Comparison of ENCODE assay signal across 27 cellular contexts in the genomic region with DNA sequence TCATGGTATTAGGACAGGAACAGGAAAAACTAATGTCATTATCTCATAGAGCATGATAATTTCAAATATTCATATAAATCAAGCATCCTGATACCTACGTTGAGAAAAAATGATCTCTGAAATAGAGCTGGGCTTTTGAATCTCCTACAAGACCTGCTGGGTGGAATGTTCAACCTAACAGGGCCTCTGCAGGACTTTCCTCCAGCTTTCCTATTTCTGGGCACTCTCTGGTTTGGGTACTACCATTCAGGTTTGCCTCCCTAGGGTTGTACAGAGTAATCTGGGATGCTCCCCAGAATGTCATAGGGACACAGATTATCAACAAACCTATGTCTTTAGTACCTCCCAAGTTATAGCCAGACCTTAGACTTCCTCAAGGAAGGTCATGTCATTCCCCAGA.
DNase-seq lines count a peak whose midpoint lies in the region; ATAC-seq, FAIRE-seq and TF ChIP-seq lines count a peak whose summit lies in the region.
"Had no signal": no experiment of that assay in that cellular context is flagged by ENCODE, and none has a peak within 500 bp of the region (broad histone marks: within the 10 kb centered on the region; RNA-seq: fewer than 3 reads in every experiment).

No MANE protein-coding gene starts in this region.

- TF ChIP-seq EP300 in A549 (IDR thresholded peaks at IDR 0.05), result no peak

- H3K36me3 ChIP-seq in Panc1 (ENCODE audit: control insufficient read depth, insufficient read depth, low read length) (peaks cover 9% of the 10 kb centered on the region; the same call in 1 of the 2 replicates), mesodermal cell (ENCODE audit: control insufficient read depth, insufficient read depth, low read length) (peaks cover 80% of the 10 kb centered on the region), right atrium auricular region (peaks cover 79% of the 10 kb centered on the region)

- H3K9me3 ChIP-seq in A549, result no peaks in the 10 kb centered on the region
- H3K9me3 ChIP-seq in Panc1 (ENCODE audit: control insufficient read depth, insufficient read depth, low read depth, low read length), result no peaks in the 10 kb centered on the region
- no peaks in the 10 kb centered on the region for H3K9me3 ChIP-seq in mesodermal cell (ENCODE audit: control insufficient read depth, low read length)
- H3K9me3 ChIP-seq in right atrium auricular region, result no peaks in the 10 kb centered on the region
- H3K9me3 ChIP-seq in right cardiac atrium (ENCODE audit: control insufficient read depth, low read length), result no peaks in the 10 kb centered on the region
- H3K9me3 ChIP-seq: Peyer's patch, prostate gland, spleen had no signal

- WGBS in A549 (ENCODE audit: missing lambda C conversion rate), result 36% methylated on average over 1 of the region's 1 CpG
- 100% methylated on average over 1 of the region's 1 CpG; no CpG with 5 or more reads in 1 of the 2 experiments for WGBS in mesodermal cell (ENCODE audit: insufficient coverage in 2 of 2), 2 experiments
- WGBS in right cardiac atrium, result 93% methylated on average over 1 of the region's 1 CpG

- FAIRE-seq in A549 (lab: Jason Lieb, UNC), result no peak
- FAIRE-seq: GM12878, kidney had no signal

- TF ChIP-seq RAD21 in A549 (conservative IDR thresholded peaks at IDR 0.05 in 1 of 2, IDR thresholded peaks at IDR 0.05 in 1 of 2), result no peak

- TF ChIP-seq CTCF in A549 (IDR thresholded peaks at IDR 0.05) (no peak), Panc1 (IDR thresholded peaks at IDR 0.05) (no peak), right atrium auricular region (IDR thresholded peaks at IDR 0.05) (no peak)

- in situ Hi-C loops in Panc1 (cut with HindIII; ENCODE audit: low pct_unique_long_range_greater_than_20kb, low sequenced_read_pairs), result no loop called here

- CTCF ChIA-PET in A549 (lab: Yijun Ruan, JAX) (no interaction called here), Panc1 (lab: Charles Lee) (no interaction called here)

- peaks cover 19% of the 10 kb centered on the region for H3K4me1 ChIP-seq in A549
- peaks cover 24% of the 10 kb centered on the region for H3K4me1 ChIP-seq in Panc1 (ENCODE audit: control insufficient read depth, insufficient read depth, low read length)
- peaks cover 19% of the 10 kb centered on the region for H3K4me1 ChIP-seq in mesodermal cell (ENCODE audit: control insufficient read depth, insufficient read depth, low read length, poor library complexity, severe bottlenecking)
- peaks cover 0 to 7% of the 10 kb centered on the region in 2 donors for H3K4me1 ChIP-seq in right atrium auricular region
- H3K4me1 ChIP-seq in right cardiac atrium (ENCODE audit: control insufficient read depth, insufficient read depth, low read length), result peaks cover 1% of the 10 kb centered on the region
- H3K4me1 ChIP-seq: Peyer's patch, prostate gland had no signal

- no peaks in the 10 kb centered on the region for H3K27me3 ChIP-seq in Panc1 (ENCODE audit: control insufficient read depth, insufficient read depth, low read length)
- H3K27me3 ChIP-seq in right atrium auricular region, result no peaks in the 10 kb centered on the region
- no peaks in the 10 kb centered on the region for H3K27me3 ChIP-seq in right cardiac atrium (ENCODE audit: control insufficient read depth, insufficient read depth)
- H3K27me3 ChIP-seq: cardiac muscle cell, Peyer's patch, spleen had no signal

- DNase-seq in A549 (ENCODE audit: low read depth in 1 of 2, low spot score in 1 of 2), result no peak
- DNase-seq in Panc1 (ENCODE audit: low read depth, low spot score), result no peak
- DNase-seq in caudate nucleus (lab: John Stamatoyannopoulos, UW), result no peak
- no peak for DNase-seq in right atrium auricular region (ENCODE audit: low spot score)
- no peak for DNase-seq in right cardiac atrium
- no peak for DNase-seq in stimulated activated naive CD8-positive, alpha-beta T cell treated with anti-CD3 and anti-CD28 coated beads, Interleukin-15, Interleukin-2, amounts not matched to agents 100 U/mL and 50 U/mL, for 24 hours
- DNase-seq: activated B cell treated with CpG ODN at 0.5 μM for 24 hours; activated CD4-positive, alpha-beta memory T cell treated with anti-CD3 and anti-CD28 coated beads for 36 hours; activated gamma-delta T cell treated with Interleukin-2 at 50 U/mL for 16 hours; activated T-cell treated with anti-CD3 and anti-CD28 coated beads for 4 hours; DMS79 treated with DMSO at 0.1 percent for 48 hours; effector CD4-positive, alpha-beta T cell; kidney; NCI-H1930; NCI-H345; Peyer's patch; spleen; stimulated activated CD4-positive, alpha-beta T cell treated with anti-CD3 and anti-CD28 coated beads, Interleukin-4, amount 100 ng/mL, for 1 hour; stimulated activated naive CD4-positive, alpha-beta T cell; T-helper 9 cell had no signal

- H3K4me3 ChIP-seq in A549 (no peak overlapping the region), Panc1 (ENCODE audit: low read depth in 2 of 2, low read length in 2 of 2) (no peak overlapping the region), mesodermal cell (ENCODE audit: extremely low read depth, insufficient read depth, low read length, poor library complexity, severe bottlenecking) (no peak overlapping the region), right atrium auricular region (no peak overlapping the region), right cardiac atrium (ENCODE audit: low read length) (no peak overlapping the region)
- H3K4me3 ChIP-seq: cardiac muscle cell, GM12878, lung, Peyer's patch, prostate gland, spleen had no signal

- H3K27ac ChIP-seq in A549 (peak overlapping the region; percentile 43 to 73; a peak in 5 of 6 replicates), Panc1 (ENCODE audit: low read length) (peak overlapping the region; percentile 83), caudate nucleus (ENCODE audit: low read depth, low read length) (peak overlapping the region; percentile 77), mesodermal cell (ENCODE audit: low read depth, low read length, severe bottlenecking) (peak overlapping the region; percentile 85), right atrium auricular region (no peak overlapping the region), right cardiac atrium (ENCODE audit: low read length) (no peak overlapping the region)
- H3K27ac ChIP-seq: cardiac muscle cell, KMS-11, Peyer's patch, prostate gland, spleen had no signal

- ATAC-seq in A549 (peak; percentile 55 to 58; a peak in 4 of 6 replicates), Panc1 (peak; percentile 60), right cardiac atrium (no peak), GM21526 (IDR thresholded peaks at IDR 0.05; ENCODE audit: low FRiP score, unreplicated experiment) (no peak)
- ATAC-seq in stimulated activated naive CD8-positive, alpha-beta T cell treated with anti-CD3 and anti-CD28 coated beads, Interleukin-15, Interleukin-2, amounts not matched to agents 100 U/mL and 50 U/mL, for 24 hours, result no peak
- ATAC-seq: GM12878 had no signal

- intact Hi-C loops in Panc1 (cut with micrococcal nuclease; ENCODE audit: unreplicated experiment) (no loop called here), right cardiac atrium (cut with DNase I) (no loop called here)

- TF ChIP-seq POLR2A in A549 (IDR thresholded peaks at IDR 0.05; ENCODE audit: low read length), result no peak

- POLR2A ChIA-PET in A549 (lab: Yijun Ruan, JAX) (no interaction called here), Panc1 (lab: Charles Lee) (no interaction called here)

- no TSS peak for BruUV-seq in Panc1 (replicated peaks; lab: Mats Ljungman, UMichigan)

- peak overlapping the region; percentile 64 for H3K4me2 ChIP-seq in A549
- H3K4me2 ChIP-seq: KMS-11 had no signal

TF ChIP-seq in A549, 52 proteins besides CTCF, POLR2A, EP300 and RAD21:
- TF ChIP-seq ZFP36 (IDR thresholded peaks at IDR 0.05; ENCODE audit: borderline replicate concordance, partially characterized antibody) (no peak), RFX5 (IDR thresholded peaks at IDR 0.05) (no peak), FOSB (CRISPR knock-in tag; IDR thresholded peaks at IDR 0.05) (no peak), SREBF2 (IDR thresholded peaks at IDR 0.05) (no peak)
- TF ChIP-seq, protein P1, sequence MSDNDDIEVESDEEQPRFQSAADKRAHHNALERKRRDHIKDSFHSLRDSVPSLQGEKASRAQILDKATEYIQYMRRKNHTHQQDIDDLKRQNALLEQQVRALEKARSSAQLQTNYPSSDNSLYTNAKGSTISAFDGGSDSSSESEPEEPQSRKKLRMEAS (IDR thresholded peaks at IDR 0.05), result no peak

Comparison
In these comparisons a context has a peak if more than half of its experiments do, and no peak if none do; other contexts are left out.
1. ATAC-seq: peak in A549 (2 of 2) and Panc1 (single experiment); none in right cardiac atrium (0 of 2), stimulated activated naive CD8-positive, alpha-beta T cell treated with anti-CD3 and anti-CD28 coated beads, Interleukin-15, Interleukin-2, amounts not matched to agents 100 U/mL and 50 U/mL, for 24 hours (single experiment) and GM21526 (single experiment).
2. H3K27ac ChIP-seq: peak in A549 (2 of 2), Panc1 (single experiment), caudate nucleus (single experiment) and mesodermal cell (single experiment); none in right atrium auricular region (0 of 2) and right cardiac atrium (single experiment).